In genomic region chr5:34843482-34843881, GRCh38 we compare ENCODE assay signal across 1 cellular context.
TF ChIP-seq lines count a peak whose summit lies in the region.

No MANE protein-coding gene starts in this region.

TF ChIP-seq in HepG2, 621 proteins besides CTCF, POLR2A, EP300 and RAD21:
- TF ChIP-seq MAFK (conservative IDR thresholded peaks at IDR 0.05 in 1 of 2, IDR thresholded peaks at IDR 0.05 in 1 of 2; ENCODE audit: low read length in 2 of 2) (peak; percentile 45 to 54; a peak in 3 of 4 replicates), ELF3 (CRISPR knock-in tag; IDR thresholded peaks at IDR 0.05) (no peak), ZSCAN25 (CRISPR knock-in tag; IDR thresholded peaks at IDR 0.05) (no peak), MAFF (IDR thresholded peaks at IDR 0.05; ENCODE audit: low read depth, low read length) (0 out of 2 replicates have a peak, but pooled peaks have one; percentile 23)
